Comparison of ENCODE assay signal across 28 cellular contexts in the genomic region with DNA sequence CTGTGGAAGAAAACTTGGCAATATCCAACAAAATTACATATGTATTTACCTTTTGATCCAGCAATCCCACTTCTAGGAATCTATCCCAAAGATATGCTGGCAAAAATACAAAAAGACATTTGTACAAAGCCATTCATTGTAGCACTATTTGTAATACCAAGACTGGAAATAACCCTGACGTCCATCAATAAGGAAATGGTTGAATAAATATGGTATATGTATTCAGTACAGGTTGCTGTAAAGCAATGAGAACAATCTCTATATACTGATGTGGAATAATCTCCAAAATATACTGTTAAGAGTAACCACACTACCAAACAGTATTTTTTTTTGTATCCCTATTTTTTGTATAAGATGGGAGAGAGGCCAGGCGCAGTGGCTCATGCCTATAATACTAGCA.
DNase-seq lines count a peak whose midpoint lies in the region; ATAC-seq, FAIRE-seq and TF ChIP-seq lines count a peak whose summit lies in the region.
"Had no signal": no experiment of that assay in that cellular context is flagged by ENCODE, and none has a peak within 500 bp of the region (broad histone marks: within the 10 kb centered on the region; RNA-seq: fewer than 3 reads in every experiment).

No MANE protein-coding gene starts in this region.

- H3K4me1 Mint-ChIP-seq in Calu3 (ENCODE audit: low read depth, unreplicated experiment) = no peaks in the 10 kb centered on the region

- no peak for TF ChIP-seq EP300 in gastroesophageal sphincter (IDR thresholded peaks at IDR 0.05)

- intact Hi-C loops in left colon (cut with DNase I, micrococcal nuclease) (no loop called here), pancreas (cut with DNase I) (no loop called here), Calu3 (cut with micrococcal nuclease; ENCODE audit: unreplicated experiment) (no loop called here)

- peaks cover 14% of the 10 kb centered on the region for H3K36me3 Mint-ChIP-seq in Calu3 (ENCODE audit: insufficient read depth, unreplicated experiment)

- H3K27me3 ChIP-seq in pancreas (no peaks in the 10 kb centered on the region), gastroesophageal sphincter (no peaks in the 10 kb centered on the region)
- H3K27me3 ChIP-seq: BE2C, BLaER1 had no signal

- WGBS in pancreas, 2 donors = 70 to 77% methylated on average over 2 of the region's 2 CpGs
- WGBS in gastroesophageal sphincter (ENCODE audit: low coverage in 1 of 2), 2 donors = 78 to 91% methylated on average over 2 of the region's 2 CpGs

- TF ChIP-seq POLR2A in gastroesophageal sphincter (IDR thresholded peaks at IDR 0.05) = no peak

- H3K4me1 ChIP-seq in pancreas (no peaks in the 10 kb centered on the region), gastroesophageal sphincter (no peaks in the 10 kb centered on the region)
- H3K4me1 ChIP-seq: BE2C, BLaER1 had no signal

- CTCF ChIA-PET in Calu3 (lab: Charles Lee) = interaction anchor here (0.6 kb wide), 1 partner anchor 136 kb away, joined by 3 read pairs; no protein-coding TSS in a partner anchor

- H3K9me3 ChIP-seq in pancreas (no peaks in the 10 kb centered on the region), gastroesophageal sphincter (no peaks in the 10 kb centered on the region)
- H3K9me3 ChIP-seq: BE2C had no signal

- H3K27ac ChIP-seq in pancreas = no peak overlapping the region
- H3K27ac ChIP-seq in gastroesophageal sphincter = no peak overlapping the region
- H3K27ac ChIP-seq: BLaER1 had no signal

- H3K27ac Mint-ChIP-seq in Calu3 (ENCODE audit: unreplicated experiment) = no peak overlapping the region
- H3K27ac Mint-ChIP-seq: CD14-positive monocyte; CD4-positive, alpha-beta memory T cell; CD4-positive, CD25-positive, alpha-beta regulatory T cell; CD8-positive, alpha-beta memory T cell had no signal

- no peak overlapping the region for H3K4me3 Mint-ChIP-seq in Calu3 (ENCODE audit: low read depth, unreplicated experiment)
- H3K4me3 Mint-ChIP-seq: CD14-positive monocyte; CD4-positive, alpha-beta memory T cell; CD4-positive, CD25-positive, alpha-beta regulatory T cell; CD8-positive, alpha-beta memory T cell had no signal

- H3K9me3 Mint-ChIP-seq in Calu3 (ENCODE audit: low read depth, unreplicated experiment) = no peaks in the 10 kb centered on the region
- H3K9me3 Mint-ChIP-seq: CD14-positive monocyte; CD4-positive, CD25-positive, alpha-beta regulatory T cell; CD8-positive, alpha-beta memory T cell had no signal

- no TSS peak for BruUV-seq in Calu3 (replicated peaks; lab: Mats Ljungman, UMichigan)

- no peaks in the 10 kb centered on the region for H3K27me3 Mint-ChIP-seq in Calu3 (ENCODE audit: unreplicated experiment)
- H3K27me3 Mint-ChIP-seq: CD4-positive, alpha-beta memory T cell; CD8-positive, alpha-beta memory T cell had no signal

- H3K36me3 ChIP-seq in pancreas = peaks cover 0 to under 1% (median 0%) of the 10 kb centered on the region in 3 donors
- H3K36me3 ChIP-seq in gastroesophageal sphincter = peaks cover 0 to 15% of the 10 kb centered on the region in 2 donors
- H3K36me3 ChIP-seq: BE2C had no signal

- TF ChIP-seq CTCF in pancreas (IDR thresholded peaks at IDR 0.05) (no peak), Calu3 (IDR thresholded peaks at IDR 0.05; ENCODE audit: unreplicated experiment) (no peak), gastroesophageal sphincter (IDR thresholded peaks at IDR 0.05) (no peak)

- FAIRE-seq in colon (lab: Jason Lieb, UNC) (peak; percentile 36), pancreas (lab: Jason Lieb, UNC) (peak; percentile 5)
- FAIRE-seq: A204.1, GM12878, GM12892, GM18507 had no signal

- ATAC-seq in left colon (peak; percentile 99), pancreas (peak in 2 of 4 donors; percentile 36 to 56), gastroesophageal sphincter (no peak)
- ATAC-seq: GM12878 had no signal

- H3K4me3 ChIP-seq in pancreas (no peak overlapping the region), gastroesophageal sphincter (no peak overlapping the region)
- H3K4me3 ChIP-seq: BLaER1, GM12878 had no signal

- DNase-seq in left colon = no peak
- no peak for DNase-seq in pancreas
- no peak for DNase-seq in Calu3
- no peak for DNase-seq in NCI-H2196 (lab: John Stamatoyannopoulos, UW; ENCODE audit: unreplicated experiment)
- no peak for DNase-seq in stimulated activated naive CD4-positive, alpha-beta T cell treated with Interleukin-2 at 50 U/mL for 16 hours (lab: John Stamatoyannopoulos, UW)
- DNase-seq: 8988T; ACHN; BE2C; C1 segment of cervical spinal cord; CD4-positive, alpha-beta memory T cell; CD4-positive, CD25-positive, alpha-beta regulatory T cell; CD8-positive, alpha-beta memory T cell; COR-L47; DMS 273 treated with DMSO at 0.1 percent for 48 hours; DMS153; DMS53; DMS79; DND-41; EL; GDM1 had no signal
